1 cellular context compared by ENCODE assay signal in genomic region chr15:95325763-95326688, GRCh38.
TF ChIP-seq lines count a peak whose summit lies in the region.

No MANE protein-coding gene starts in this region.

TF ChIP-seq in K562, 482 proteins besides CTCF, POLR2A, EP300 and RAD21 (continued from another document):
- no peak for TF ChIP-seq AFF1 (IDR thresholded peaks at IDR 0.05; ENCODE audit: low read depth in 1 of 2, partially characterized antibody in 2 of 2)
- peak; percentile 18 for TF ChIP-seq MEIS2 (IDR thresholded peaks at IDR 0.05; ENCODE audit: partially characterized antibody)
- TF ChIP-seq SNAPC5 (CRISPR knock-in tag; IDR thresholded peaks at IDR 0.05): no peak
TF ChIP-seq in K562: peak in this region for 2.
